8 cellular contexts compared by ENCODE assay signal in genomic region chr15:24955549-24955929, GRCh38. TPM values are rescaled to one million over a fixed set of nuclear protein-coding genes. Genes with fewer than 3 reads are reported as not detected.
DNase-seq lines count a peak whose midpoint lies in the region; ATAC-seq and TF ChIP-seq lines count a peak whose summit lies in the region.

No MANE protein-coding gene starts in this region.

- ATAC-seq in stimulated activated effector memory CD8-positive, alpha-beta T cell treated with anti-CD3 and anti-CD28 coated beads, Interleukin-12 subunit alpha, Interleukin-12 subunit beta, amount 100 ng/mL, for 72 hours: peak; percentile 11
- ATAC-seq in GM19467 (IDR thresholded peaks at IDR 0.05; ENCODE audit: unreplicated experiment) (no peak), HG03520 (IDR thresholded peaks at IDR 0.05; ENCODE audit: unreplicated experiment) (no peak)

- H3K27me3 ChIP-seq in SJSA1 (replicated peaks) (no peaks in the 10 kb centered on the region), kidney epithelial cell (ENCODE audit: control insufficient read depth, insufficient read depth, low read length) (no peaks in the 10 kb centered on the region)

- DNase-seq in SJSA1 (ENCODE audit: low read depth in 1 of 2, low spot score in 2 of 2) (no peak), astrocyte of the hippocampus (ENCODE audit: low read depth, low spot score) (peak; percentile 17), kidney epithelial cell (ENCODE audit: low read depth) (no peak), HuH-7.5 (ENCODE audit: low spot score) (no peak)
- peak in 1 of 2 donors; percentile 54 for DNase-seq in stimulated activated effector memory CD8-positive, alpha-beta T cell treated with anti-CD3 and anti-CD28 coated beads, Interleukin-12 subunit alpha, Interleukin-12 subunit beta, amount 100 ng/mL, for 72 hours (ENCODE audit: low spot score in 2 of 2)

- TF ChIP-seq CTCF in C4-2B (conservative IDR thresholded peaks at IDR 0.05) (no peak), kidney epithelial cell (IDR thresholded peaks at IDR 0.05; ENCODE audit: insufficient read depth, low read length, poor library complexity, severe bottlenecking) (no peak)

- H3K9me3 Mint-ChIP-seq in stimulated activated effector memory CD8-positive, alpha-beta T cell treated with anti-CD3 and anti-CD28 coated beads, Interleukin-12 subunit alpha, Interleukin-12 subunit beta, amount 100 ng/mL, for 72 hours: no peaks in the 10 kb centered on the region

- H3K9me3 ChIP-seq in SJSA1 (replicated peaks): no peaks in the 10 kb centered on the region; the same call in 1 of the 2 replicates

- H3K4me3 ChIP-seq in SJSA1: peak overlapping the region; percentile 55
- H3K4me3 ChIP-seq in kidney epithelial cell (ENCODE audit: low read depth, low read length): peak overlapping the region; percentile 72

- 0 out of 2 replicates have a peak, but pooled peaks cover 5% of the 10 kb centered on the region for H3K4me1 ChIP-seq in SJSA1 (replicated peaks)

- peak overlapping the region; percentile 94 for H3K4me3 Mint-ChIP-seq in stimulated activated effector memory CD8-positive, alpha-beta T cell treated with anti-CD3 and anti-CD28 coated beads, Interleukin-12 subunit alpha, Interleukin-12 subunit beta, amount 100 ng/mL, for 72 hours

- H3K36me3 Mint-ChIP-seq in stimulated activated effector memory CD8-positive, alpha-beta T cell treated with anti-CD3 and anti-CD28 coated beads, Interleukin-12 subunit alpha, Interleukin-12 subunit beta, amount 100 ng/mL, for 72 hours: peaks cover 16% of the 10 kb centered on the region

- H3K27ac ChIP-seq in C4-2B (peak overlapping the region; percentile 78), SJSA1 (no peak overlapping the region)

- peaks cover 20% of the 10 kb centered on the region for H3K4me1 Mint-ChIP-seq in stimulated activated effector memory CD8-positive, alpha-beta T cell treated with anti-CD3 and anti-CD28 coated beads, Interleukin-12 subunit alpha, Interleukin-12 subunit beta, amount 100 ng/mL, for 72 hours

- H3K27ac Mint-ChIP-seq in stimulated activated effector memory CD8-positive, alpha-beta T cell treated with anti-CD3 and anti-CD28 coated beads, Interleukin-12 subunit alpha, Interleukin-12 subunit beta, amount 100 ng/mL, for 72 hours: peak overlapping the region; percentile 94

- H3K36me3 ChIP-seq in SJSA1: no peaks in the 10 kb centered on the region; the same call in 1 of the 2 replicates
- H3K36me3 ChIP-seq in kidney epithelial cell (ENCODE audit: control insufficient read depth, insufficient read depth, low read length): no peaks in the 10 kb centered on the region

RNA-seq across cellular contexts. Expression of gene SNRPN, which starts 0.8 kb away (rescaled TPM):
- total RNA-seq in SJSA1 (2014; rRNA removed; shearing (Covaris generic)): 104 and 144 TPM in 2 replicates
- 201 and 206 TPM in 2 replicates for total RNA-seq in kidney epithelial cell

RNA-seq across cellular contexts. Expression of gene SNURF, which starts 0.8 kb away (rescaled TPM):
- total RNA-seq in SJSA1 (2014; rRNA removed; shearing (Covaris generic)): 1.4 and 3.6 TPM in 2 replicates
- 1.4 and 2.5 TPM in 2 replicates for total RNA-seq in kidney epithelial cell
